Comparison of ENCODE assay signal across 3 cellular contexts in genomic region chr2:109888414-109888813, GRCh38. TPM values are rescaled to one million over a fixed set of nuclear protein-coding genes. Genes with fewer than 3 reads are reported as not detected.
"Had no signal": no experiment of that assay in that cellular context is flagged by ENCODE, and none has a peak within 500 bp of the region (broad histone marks: within the 10 kb centered on the region; RNA-seq: fewer than 3 reads in every experiment).

No MANE protein-coding gene starts in this region.

RNA-seq across cellular contexts. Expression of gene LIMS3, which starts 10.1 kb away (rescaled TPM):
- total RNA-seq: H4, H7 had no signal
- polyA plus RNA-seq: H1 had no signal
